8 cellular contexts compared by ENCODE assay signal in the genomic region with DNA sequence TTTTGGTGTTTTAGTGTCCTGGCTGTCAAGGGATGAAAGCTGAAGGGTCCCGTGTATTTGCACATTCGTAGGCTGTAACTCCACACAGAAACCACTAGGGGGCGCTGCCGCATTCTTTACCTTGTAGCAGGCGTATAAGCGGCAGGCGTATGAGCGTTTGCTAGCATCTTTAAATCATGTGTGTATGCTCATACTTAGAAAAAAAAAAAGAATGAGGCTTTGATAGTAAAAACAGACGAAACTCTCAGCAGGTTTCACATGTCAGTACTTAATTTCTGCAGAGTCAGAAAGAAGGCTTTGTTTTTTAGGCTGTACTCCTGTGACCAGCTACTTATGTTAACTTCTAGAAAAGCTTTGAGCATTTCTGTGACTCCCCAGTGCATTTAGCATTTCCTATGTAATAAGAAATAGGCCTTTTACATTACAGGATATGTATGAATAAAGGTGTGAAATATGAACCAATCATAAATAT.
DNase-seq lines count a peak whose midpoint lies in the region; ATAC-seq and TF ChIP-seq lines count a peak whose summit lies in the region.

No MANE protein-coding gene starts in this region.

- H3K9me3 ChIP-seq in MG63 (no peaks in the 10 kb centered on the region), uterus (no peaks in the 10 kb centered on the region)

- H3K36me3 Mint-ChIP-seq in activated naive CD4-positive, alpha-beta T cell treated with anti-CD3 and anti-CD28 coated beads, Interleukin-2, amount 10 ng/mL, durations not matched to agents 7 days and 5 days, result no peaks in the 10 kb centered on the region

- no peak for TF ChIP-seq POLR2A in uterus (IDR thresholded peaks at IDR 0.05)

- H3K9me3 Mint-ChIP-seq in activated naive CD4-positive, alpha-beta T cell treated with anti-CD3 and anti-CD28 coated beads, Interleukin-2, amount 10 ng/mL, durations not matched to agents 7 days and 5 days, result no peaks in the 10 kb centered on the region

- intact Hi-C loops in Right ventricle myocardium inferior (cut with DNase I) (loop anchor here (1.0 to 2.0 kb wide), 2 partner anchors 188 to 774 kb away; no protein-coding TSS in a partner anchor), posterior cingulate gyrus (cut with DNase I) (loop anchor here (1.0 to 5.0 kb wide), 4 partner anchors 142 to 774 kb away; no protein-coding TSS in a partner anchor), uterus (cut with DNase I; ENCODE audit: low total_unique reads) (loop anchor here (10.0 kb wide), 2 partner anchors 190 to 760 kb away; no protein-coding TSS in a partner anchor)

- DNase-seq in GM10266 (ENCODE audit: extremely low spot score) (peak; percentile 47), HCEC 1CT (peak; percentile 76), MG63 (peak; percentile 65), SK-N-DZ (ENCODE audit: low spot score) (peak; percentile 78), Right ventricle myocardium inferior (ENCODE audit: missing footprints) (peak; percentile 87), posterior cingulate gyrus (peak; percentile 48 to 97 (median 82)), uterus (peak; percentile 80 to 89)
- DNase-seq in activated naive CD4-positive, alpha-beta T cell treated with anti-CD3 and anti-CD28 coated beads, Interleukin-2, amount 10 ng/mL, durations not matched to agents 7 days and 5 days, result peak; percentile 78

- peaks cover 0 to 3% of the 10 kb centered on the region in 2 donors for H3K4me1 ChIP-seq in uterus

- H3K27me3 ChIP-seq in MG63 (no peaks in the 10 kb centered on the region), uterus (no peaks in the 10 kb centered on the region)

- peak; percentile 81 for ATAC-seq in Right ventricle myocardium inferior

- TF ChIP-seq CTCF in GM10266 (IDR thresholded peaks at IDR 0.05; ENCODE audit: control insufficient read depth, insufficient read depth, low read depth, missing control alignments) (peak; percentile 90), uterus (IDR thresholded peaks at IDR 0.05) (peak; percentile 90 to 95 (median 91))

- no peak overlapping the region for H3K27ac Mint-ChIP-seq in activated naive CD4-positive, alpha-beta T cell treated with anti-CD3 and anti-CD28 coated beads, Interleukin-2, amount 10 ng/mL, durations not matched to agents 7 days and 5 days

- no peak overlapping the region for H3K4me3 ChIP-seq in MG63
- H3K4me3 ChIP-seq in uterus, result no peak overlapping the region

- no peaks in the 10 kb centered on the region for H3K4me1 Mint-ChIP-seq in activated naive CD4-positive, alpha-beta T cell treated with anti-CD3 and anti-CD28 coated beads, Interleukin-2, amount 10 ng/mL, durations not matched to agents 7 days and 5 days

- H3K36me3 ChIP-seq in MG63 (no peaks in the 10 kb centered on the region), uterus (no peaks in the 10 kb centered on the region)

- H3K4me3 Mint-ChIP-seq in activated naive CD4-positive, alpha-beta T cell treated with anti-CD3 and anti-CD28 coated beads, Interleukin-2, amount 10 ng/mL, durations not matched to agents 7 days and 5 days, result no peak overlapping the region

- peaks cover 11% of the 10 kb centered on the region for H3K27me3 Mint-ChIP-seq in activated naive CD4-positive, alpha-beta T cell treated with anti-CD3 and anti-CD28 coated beads, Interleukin-2, amount 10 ng/mL, durations not matched to agents 7 days and 5 days

- CTCF ChIA-PET in activated naive CD4-positive, alpha-beta T cell treated with anti-CD3 and anti-CD28 coated beads, Interleukin-2, amount 10 ng/mL, durations not matched to agents 7 days and 5 days (lab: Charles Lee), result interaction anchor here (0.6 to 3.4 kb wide), 15 partner anchors 11 to 1321 kb away, joined by 3 to 32 read pairs (median 4); a partner anchor contains a TSS

- peak overlapping the region in 1 of 2 donors; percentile 24 for H3K27ac ChIP-seq in uterus
